1 cellular context compared by ENCODE assay signal in the genomic region with DNA sequence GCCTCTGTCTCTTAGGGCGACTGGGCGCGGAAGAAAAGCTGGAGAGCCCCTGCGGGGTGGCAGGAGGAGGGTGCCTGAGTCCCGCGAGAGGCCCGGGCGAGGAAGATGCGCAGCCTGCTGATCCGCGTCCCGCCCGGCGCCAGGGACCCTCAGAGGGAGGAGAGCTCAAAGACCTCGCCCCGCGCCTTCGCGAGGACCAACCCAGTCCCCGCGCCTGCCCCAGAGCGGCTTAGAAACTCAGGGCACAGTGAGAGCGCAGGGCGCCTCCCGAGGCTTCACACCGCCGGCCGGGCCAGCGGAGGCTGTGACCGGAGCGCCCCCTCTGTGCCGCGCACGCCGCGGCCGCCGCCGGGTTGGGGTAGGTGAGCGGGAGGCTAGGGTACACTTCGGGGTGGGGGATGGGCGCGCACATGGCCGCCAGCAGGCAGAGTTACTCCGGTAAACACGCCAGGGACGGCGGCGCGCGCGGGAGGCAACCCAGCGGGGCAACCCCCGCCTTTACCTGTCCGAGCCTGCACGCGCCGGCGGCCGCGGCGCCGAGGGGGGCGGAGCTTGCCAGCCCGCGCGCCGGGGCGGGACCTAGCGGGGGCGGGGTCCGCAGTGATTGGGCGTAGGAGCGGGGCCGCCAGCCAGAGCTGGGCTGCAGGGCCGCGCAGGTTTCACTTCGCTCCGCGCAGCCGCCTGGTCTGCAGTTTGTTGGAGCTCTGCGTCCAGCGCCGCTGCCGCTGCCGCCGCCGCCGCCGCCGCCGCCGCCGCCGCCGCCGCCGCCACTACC.
TF ChIP-seq lines count a peak whose summit lies in the region.

A gene with protein sequence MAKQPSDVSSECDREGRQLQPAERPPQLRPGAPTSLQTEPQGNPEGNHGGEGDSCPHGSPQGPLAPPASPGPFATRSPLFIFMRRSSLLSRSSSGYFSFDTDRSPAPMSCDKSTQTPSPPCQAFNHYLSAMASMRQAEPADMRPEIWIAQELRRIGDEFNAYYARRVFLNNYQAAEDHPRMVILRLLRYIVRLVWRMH (plus strand): TSS at position 662 of the 775 bp plus-strand sequence. CDS start 2,832 bp downstream, outside the sequence.

TF ChIP-seq in HepG2, 621 proteins besides CTCF, POLR2A, EP300 and RAD21 (continued from another document and continues in another):
- TF ChIP-seq ZFP1 (CRISPR knock-in tag; IDR thresholded peaks at IDR 0.05) (peak; percentile 66; the same call in 1 of the 2 replicates), ZNF431 (CRISPR knock-in tag; IDR thresholded peaks at IDR 0.05; ENCODE audit: borderline replicate concordance, low read depth) (peak; percentile 93; the same call in 1 of the 2 replicates), MTA3 (CRISPR knock-in tag; IDR thresholded peaks at IDR 0.05) (no peak), PAF1 (CRISPR knock-in tag; IDR thresholded peaks at IDR 0.05) (no peak), BHLHE40 (IDR thresholded peaks at IDR 0.05; ENCODE audit: low read length) (peak; percentile 72), ZNF546 (CRISPR knock-in tag; conservative IDR thresholded peaks at IDR 0.05) (peak; percentile 93), EHMT2 (IDR thresholded peaks at IDR 0.05; ENCODE audit: borderline replicate concordance, low read depth, low read length) (no peak), ZNF10 (CRISPR knock-in tag; IDR thresholded peaks at IDR 0.05; ENCODE audit: borderline replicate concordance, low read depth) (no peak), RFX1 (IDR thresholded peaks at IDR 0.05) (no peak), RAD51 (IDR thresholded peaks at IDR 0.05; ENCODE audit: borderline replicate concordance) (no peak), ZFP36 (IDR thresholded peaks at IDR 0.05; ENCODE audit: borderline replicate concordance, low read depth, low read length, partially characterized antibody) (no peak), ZNF616 (CRISPR knock-in tag; IDR thresholded peaks at IDR 0.05; ENCODE audit: low read depth) (peak; percentile 88), DNMT1 (CRISPR knock-in tag; IDR thresholded peaks at IDR 0.05) (0 out of 2 replicates have a peak, but pooled peaks have one; percentile 64), RFXAP (CRISPR knock-in tag; IDR thresholded peaks at IDR 0.05; ENCODE audit: borderline replicate concordance) (peak; percentile 92), FOSL2 (CRISPR knock-in tag; IDR thresholded peaks at IDR 0.05) (peak; percentile 48; the same call in 1 of the 2 replicates), ZFP36L2 (CRISPR knock-in tag; IDR thresholded peaks at IDR 0.05) (no peak), CHCHD3 (CRISPR knock-in tag; IDR thresholded peaks at IDR 0.05) (peak; percentile 42; the same call in 1 of the 2 replicates), CREM (IDR thresholded peaks at IDR 0.05) (no peak), CREM (CRISPR knock-in tag; IDR thresholded peaks at IDR 0.05) (no peak), ZNF207 (IDR thresholded peaks at IDR 0.05; ENCODE audit: borderline replicate concordance) (no peak), U2AF2 (IDR thresholded peaks at IDR 0.05; ENCODE audit: low read depth, low read length) (peak; percentile 77; the same call in 1 of the 2 replicates), KLF16 (CRISPR knock-in tag; IDR thresholded peaks at IDR 0.05) (peak in 1 of 2 experiments; percentile 89; a peak in 2 of 4 replicates), TOPORS (CRISPR knock-in tag; IDR thresholded peaks at IDR 0.05) (peak; percentile 98), MEIS1 (CRISPR knock-in tag; IDR thresholded peaks at IDR 0.05; ENCODE audit: borderline replicate concordance) (peak; percentile 83; the same call in 1 of the 2 replicates), FOXK2 (IDR thresholded peaks at IDR 0.05) (peak; percentile 89), NR2F6 (IDR thresholded peaks at IDR 0.05) (no peak), NR2F6 (CRISPR knock-in tag; IDR thresholded peaks at IDR 0.05) (peak; percentile 37; the same call in 1 of the 2 replicates), PHF8 (CRISPR knock-in tag; IDR thresholded peaks at IDR 0.05) (peak; percentile 14; the same call in 1 of the 2 replicates)
- TF ChIP-seq, protein P1, sequence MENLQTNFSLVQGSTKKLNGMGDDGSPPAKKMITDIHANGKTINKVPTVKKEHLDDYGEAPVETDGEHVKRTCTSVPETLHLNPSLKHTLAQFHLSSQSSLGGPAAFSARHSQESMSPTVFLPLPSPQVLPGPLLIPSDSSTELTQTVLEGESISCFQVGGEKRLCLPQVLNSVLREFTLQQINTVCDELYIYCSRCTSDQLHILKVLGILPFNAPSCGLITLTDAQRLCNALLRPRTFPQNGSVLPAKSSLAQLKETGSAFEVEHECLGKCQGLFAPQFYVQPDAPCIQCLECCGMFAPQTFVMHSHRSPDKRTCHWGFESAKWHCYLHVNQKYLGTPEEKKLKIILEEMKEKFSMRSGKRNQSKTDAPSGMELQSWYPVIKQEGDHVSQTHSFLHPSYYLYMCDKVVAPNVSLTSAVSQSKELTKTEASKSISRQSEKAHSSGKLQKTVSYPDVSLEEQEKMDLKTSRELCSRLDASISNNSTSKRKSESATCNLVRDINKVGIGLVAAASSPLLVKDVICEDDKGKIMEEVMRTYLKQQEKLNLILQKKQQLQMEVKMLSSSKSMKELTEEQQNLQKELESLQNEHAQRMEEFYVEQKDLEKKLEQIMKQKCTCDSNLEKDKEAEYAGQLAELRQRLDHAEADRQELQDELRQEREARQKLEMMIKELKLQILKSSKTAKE (CRISPR knock-in tag; IDR thresholded peaks at IDR 0.05; ENCODE audit: borderline replicate concordance), result peak; percentile 66; the same call in 1 of the 2 replicates
- TF ChIP-seq, protein P2, sequence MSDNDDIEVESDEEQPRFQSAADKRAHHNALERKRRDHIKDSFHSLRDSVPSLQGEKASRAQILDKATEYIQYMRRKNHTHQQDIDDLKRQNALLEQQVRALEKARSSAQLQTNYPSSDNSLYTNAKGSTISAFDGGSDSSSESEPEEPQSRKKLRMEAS (IDR thresholded peaks at IDR 0.05), result peak; percentile 99
- TF ChIP-seq, protein P3, sequence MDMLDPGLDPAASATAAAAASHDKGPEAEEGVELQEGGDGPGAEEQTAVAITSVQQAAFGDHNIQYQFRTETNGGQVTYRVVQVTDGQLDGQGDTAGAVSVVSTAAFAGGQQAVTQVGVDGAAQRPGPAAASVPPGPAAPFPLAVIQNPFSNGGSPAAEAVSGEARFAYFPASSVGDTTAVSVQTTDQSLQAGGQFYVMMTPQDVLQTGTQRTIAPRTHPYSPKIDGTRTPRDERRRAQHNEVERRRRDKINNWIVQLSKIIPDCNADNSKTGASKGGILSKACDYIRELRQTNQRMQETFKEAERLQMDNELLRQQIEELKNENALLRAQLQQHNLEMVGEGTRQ (IDR thresholded peaks at IDR 0.05; ENCODE audit: low read depth, low read length), result no peak
- TF ChIP-seq, protein P3 (CRISPR knock-in tag; IDR thresholded peaks at IDR 0.05; ENCODE audit: borderline replicate concordance), result peak; percentile 53; the same call in 1 of the 2 replicates
- TF ChIP-seq, protein P4, sequence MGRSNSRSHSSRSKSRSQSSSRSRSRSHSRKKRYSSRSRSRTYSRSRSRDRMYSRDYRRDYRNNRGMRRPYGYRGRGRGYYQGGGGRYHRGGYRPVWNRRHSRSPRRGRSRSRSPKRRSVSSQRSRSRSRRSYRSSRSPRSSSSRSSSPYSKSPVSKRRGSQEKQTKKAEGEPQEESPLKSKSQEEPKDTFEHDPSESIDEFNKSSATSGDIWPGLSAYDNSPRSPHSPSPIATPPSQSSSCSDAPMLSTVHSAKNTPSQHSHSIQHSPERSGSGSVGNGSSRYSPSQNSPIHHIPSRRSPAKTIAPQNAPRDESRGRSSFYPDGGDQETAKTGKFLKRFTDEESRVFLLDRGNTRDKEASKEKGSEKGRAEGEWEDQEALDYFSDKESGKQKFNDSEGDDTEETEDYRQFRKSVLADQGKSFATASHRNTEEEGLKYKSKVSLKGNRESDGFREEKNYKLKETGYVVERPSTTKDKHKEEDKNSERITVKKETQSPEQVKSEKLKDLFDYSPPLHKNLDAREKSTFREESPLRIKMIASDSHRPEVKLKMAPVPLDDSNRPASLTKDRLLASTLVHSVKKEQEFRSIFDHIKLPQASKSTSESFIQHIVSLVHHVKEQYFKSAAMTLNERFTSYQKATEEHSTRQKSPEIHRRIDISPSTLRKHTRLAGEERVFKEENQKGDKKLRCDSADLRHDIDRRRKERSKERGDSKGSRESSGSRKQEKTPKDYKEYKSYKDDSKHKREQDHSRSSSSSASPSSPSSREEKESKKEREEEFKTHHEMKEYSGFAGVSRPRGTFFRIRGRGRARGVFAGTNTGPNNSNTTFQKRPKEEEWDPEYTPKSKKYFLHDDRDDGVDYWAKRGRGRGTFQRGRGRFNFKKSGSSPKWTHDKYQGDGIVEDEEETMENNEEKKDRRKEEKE (IDR thresholded peaks at IDR 0.05), result no peak
- TF ChIP-seq, protein P5, sequence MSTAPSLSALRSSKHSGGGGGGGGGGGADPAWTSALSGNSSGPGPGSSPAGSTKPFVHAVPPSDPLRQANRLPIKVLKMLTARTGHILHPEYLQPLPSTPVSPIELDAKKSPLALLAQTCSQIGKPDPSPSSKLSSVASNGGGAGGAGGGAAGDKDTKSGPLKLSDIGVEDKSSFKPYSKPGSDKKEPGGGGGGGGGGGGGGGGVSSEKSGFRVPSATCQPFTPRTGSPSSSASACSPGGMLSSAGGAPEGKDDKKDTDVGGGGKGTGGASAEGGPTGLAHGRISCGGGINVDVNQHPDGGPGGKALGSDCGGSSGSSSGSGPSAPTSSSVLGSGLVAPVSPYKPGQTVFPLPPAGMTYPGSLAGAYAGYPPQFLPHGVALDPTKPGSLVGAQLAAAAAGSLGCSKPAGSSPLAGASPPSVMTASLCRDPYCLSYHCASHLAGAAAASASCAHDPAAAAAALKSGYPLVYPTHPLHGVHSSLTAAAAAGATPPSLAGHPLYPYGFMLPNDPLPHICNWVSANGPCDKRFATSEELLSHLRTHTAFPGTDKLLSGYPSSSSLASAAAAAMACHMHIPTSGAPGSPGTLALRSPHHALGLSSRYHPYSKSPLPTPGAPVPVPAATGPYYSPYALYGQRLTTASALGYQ (CRISPR knock-in tag; IDR thresholded peaks at IDR 0.05), result peak; percentile 85
- TF ChIP-seq, protein P6, sequence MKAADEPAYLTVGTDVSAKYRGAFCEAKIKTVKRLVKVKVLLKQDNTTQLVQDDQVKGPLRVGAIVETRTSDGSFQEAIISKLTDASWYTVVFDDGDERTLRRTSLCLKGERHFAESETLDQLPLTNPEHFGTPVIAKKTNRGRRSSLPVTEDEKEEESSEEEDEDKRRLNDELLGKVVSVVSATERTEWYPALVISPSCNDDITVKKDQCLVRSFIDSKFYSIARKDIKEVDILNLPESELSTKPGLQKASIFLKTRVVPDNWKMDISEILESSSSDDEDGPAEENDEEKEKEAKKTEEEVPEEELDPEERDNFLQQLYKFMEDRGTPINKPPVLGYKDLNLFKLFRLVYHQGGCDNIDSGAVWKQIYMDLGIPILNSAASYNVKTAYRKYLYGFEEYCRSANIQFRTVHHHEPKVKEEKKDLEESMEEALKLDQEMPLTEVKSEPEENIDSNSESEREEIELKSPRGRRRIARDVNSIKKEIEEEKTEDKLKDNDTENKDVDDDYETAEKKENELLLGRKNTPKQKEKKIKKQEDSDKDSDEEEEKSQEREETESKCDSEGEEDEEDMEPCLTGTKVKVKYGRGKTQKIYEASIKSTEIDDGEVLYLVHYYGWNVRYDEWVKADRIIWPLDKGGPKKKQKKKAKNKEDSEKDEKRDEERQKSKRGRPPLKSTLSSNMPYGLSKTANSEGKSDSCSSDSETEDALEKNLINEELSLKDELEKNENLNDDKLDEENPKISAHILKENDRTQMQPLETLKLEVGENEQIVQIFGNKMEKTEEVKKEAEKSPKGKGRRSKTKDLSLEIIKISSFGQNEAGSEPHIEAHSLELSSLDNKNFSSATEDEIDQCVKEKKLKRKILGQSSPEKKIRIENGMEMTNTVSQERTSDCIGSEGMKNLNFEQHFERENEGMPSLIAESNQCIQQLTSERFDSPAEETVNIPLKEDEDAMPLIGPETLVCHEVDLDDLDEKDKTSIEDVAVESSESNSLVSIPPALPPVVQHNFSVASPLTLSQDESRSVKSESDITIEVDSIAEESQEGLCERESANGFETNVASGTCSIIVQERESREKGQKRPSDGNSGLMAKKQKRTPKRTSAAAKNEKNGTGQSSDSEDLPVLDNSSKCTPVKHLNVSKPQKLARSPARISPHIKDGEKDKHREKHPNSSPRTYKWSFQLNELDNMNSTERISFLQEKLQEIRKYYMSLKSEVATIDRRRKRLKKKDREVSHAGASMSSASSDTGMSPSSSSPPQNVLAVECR (CRISPR knock-in tag; IDR thresholded peaks at IDR 0.05; ENCODE audit: borderline replicate concordance), result peak; percentile 97
- TF ChIP-seq, protein P7, sequence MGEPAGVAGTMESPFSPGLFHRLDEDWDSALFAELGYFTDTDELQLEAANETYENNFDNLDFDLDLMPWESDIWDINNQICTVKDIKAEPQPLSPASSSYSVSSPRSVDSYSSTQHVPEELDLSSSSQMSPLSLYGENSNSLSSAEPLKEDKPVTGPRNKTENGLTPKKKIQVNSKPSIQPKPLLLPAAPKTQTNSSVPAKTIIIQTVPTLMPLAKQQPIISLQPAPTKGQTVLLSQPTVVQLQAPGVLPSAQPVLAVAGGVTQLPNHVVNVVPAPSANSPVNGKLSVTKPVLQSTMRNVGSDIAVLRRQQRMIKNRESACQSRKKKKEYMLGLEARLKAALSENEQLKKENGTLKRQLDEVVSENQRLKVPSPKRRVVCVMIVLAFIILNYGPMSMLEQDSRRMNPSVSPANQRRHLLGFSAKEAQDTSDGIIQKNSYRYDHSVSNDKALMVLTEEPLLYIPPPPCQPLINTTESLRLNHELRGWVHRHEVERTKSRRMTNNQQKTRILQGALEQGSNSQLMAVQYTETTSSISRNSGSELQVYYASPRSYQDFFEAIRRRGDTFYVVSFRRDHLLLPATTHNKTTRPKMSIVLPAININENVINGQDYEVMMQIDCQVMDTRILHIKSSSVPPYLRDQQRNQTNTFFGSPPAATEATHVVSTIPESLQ (CRISPR knock-in tag; conservative IDR thresholded peaks at IDR 0.05), result no peak
- TF ChIP-seq, protein P8, sequence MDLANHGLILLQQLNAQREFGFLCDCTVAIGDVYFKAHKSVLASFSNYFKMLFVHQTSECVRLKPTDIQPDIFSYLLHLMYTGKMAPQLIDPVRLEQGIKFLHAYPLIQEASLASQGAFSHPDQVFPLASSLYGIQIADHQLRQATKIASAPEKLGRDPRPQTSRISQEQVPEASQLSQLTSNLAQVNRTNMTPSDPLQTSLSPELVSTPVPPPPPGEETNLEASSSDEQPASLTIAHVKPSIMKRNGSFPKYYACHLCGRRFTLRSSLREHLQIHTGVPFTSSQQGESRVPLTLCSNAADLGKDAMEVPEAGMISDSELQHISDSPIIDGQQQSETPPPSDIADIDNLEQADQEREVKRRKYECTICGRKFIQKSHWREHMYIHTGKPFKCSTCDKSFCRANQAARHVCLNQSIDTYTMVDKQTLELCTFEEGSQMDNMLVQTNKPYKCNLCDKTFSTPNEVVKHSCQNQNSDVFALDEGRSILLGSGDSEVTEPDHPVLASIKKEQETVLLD (CRISPR knock-in tag; IDR thresholded peaks at IDR 0.05; ENCODE audit: low read depth), result peak; percentile 98
